In the genomic region with DNA sequence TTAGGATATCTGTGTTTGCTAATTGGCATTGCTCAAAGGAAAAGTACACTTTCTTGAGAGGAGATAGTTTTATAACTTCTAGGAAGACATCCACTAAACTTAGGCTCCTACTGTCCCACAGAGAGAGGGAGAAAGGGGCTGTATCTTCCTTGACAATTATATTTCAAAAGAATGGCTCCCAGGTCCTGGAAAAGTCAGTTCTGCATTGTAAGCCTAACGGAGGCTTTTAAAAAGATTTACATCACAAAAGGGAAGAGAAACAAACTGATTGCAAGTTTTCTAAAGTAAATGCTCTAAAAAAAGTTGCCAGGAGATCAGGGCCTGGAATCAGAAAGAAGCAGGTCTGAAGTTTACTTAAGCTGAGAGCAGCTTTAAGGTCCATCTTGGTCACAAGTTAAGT, we compare ENCODE assay signal across 34 cellular contexts.
"Had no signal": no experiment of that assay in that cellular context is flagged by ENCODE, and none has a peak within 500 bp of the region (broad histone marks: within the 10 kb centered on the region; RNA-seq: fewer than 3 reads in every experiment).

No MANE protein-coding gene starts in this region.

- H3K36me3 ChIP-seq: brain microvascular endothelial cell had no signal

- H3K4me1 Mint-ChIP-seq: activated naive CD8-positive, alpha-beta T cell treated with anti-CD3 and anti-CD28 coated beads, Interleukin-2, amount 50 U/mL, for 24 hours had no signal

- H3K4me3 Mint-ChIP-seq: activated CD4-positive, alpha-beta memory T cell treated with anti-CD3 and anti-CD28 coated beads for 36 hours; activated naive CD4-positive, alpha-beta T cell treated with anti-CD3 and anti-CD28 coated beads for 36 hours; activated naive CD8-positive, alpha-beta T cell treated with anti-CD3 and anti-CD28 coated beads, Interleukin-2, amount 50 U/mL, for 24 hours; activated T-cell treated with anti-CD3 and anti-CD28 coated beads, Interleukin-2, amount 50 U/mL, for 4 hours; activated T-helper 1 cell treated with anti-CD3 and anti-CD28 coated beads, Interleukin-12 subunit alpha, Interleukin-12 subunit beta, Interleukin-2, Interleukin-4 antibody, amounts not matched to agents 30 ng/mL and 10 ng/mL and 1 ng/mL, durations not matched to agents 14 hours and 24 hours and 36 hours had no signal

- H3K27ac ChIP-seq: brain microvascular endothelial cell, RWPE1 had no signal

- H3K27ac Mint-ChIP-seq: activated CD4-positive, alpha-beta memory T cell treated with anti-CD3 and anti-CD28 coated beads for 36 hours; activated naive CD4-positive, alpha-beta T cell treated with anti-CD3 and anti-CD28 coated beads for 36 hours; activated naive CD4-positive, alpha-beta T cell treated with anti-CD3 and anti-CD28 coated beads, Interleukin-2, amount 50 U/mL, for 72 hours; activated naive CD8-positive, alpha-beta T cell treated with anti-CD3 and anti-CD28 coated beads, Interleukin-2, amount 50 U/mL, for 24 hours; activated T-helper 1 cell treated with anti-CD3 and anti-CD28 coated beads, Interleukin-12 subunit alpha, Interleukin-12 subunit beta, Interleukin-2, Interleukin-4 antibody, amounts not matched to agents 30 ng/mL and 10 ng/mL and 1 ng/mL, durations not matched to agents 14 hours and 24 hours and 36 hours had no signal

- H3K27me3 Mint-ChIP-seq: activated CD4-positive, alpha-beta memory T cell treated with anti-CD3 and anti-CD28 coated beads for 36 hours; activated naive CD8-positive, alpha-beta T cell treated with anti-CD3 and anti-CD28 coated beads, Interleukin-2, amount 50 U/mL, for 24 hours had no signal

- DNase-seq: activated CD4-positive, alpha-beta memory T cell treated with anti-CD3 and anti-CD28 coated beads for 36 hours; activated CD4-positive, alpha-beta T cell treated with anti-CD3 and anti-CD28 coated beads for 4 hours; activated CD4-positive, alpha-beta T cell treated with anti-CD3 and anti-CD28 coated beads, Interleukin-2, amount 50 U/mL, for 1 hour; activated CD8-positive, alpha-beta memory T cell treated with anti-CD3 and anti-CD28 coated beads, Interleukin-2, amount 50 U/mL, for 4 hours; activated gamma-delta T cell treated with Interleukin-2 at 50 U/mL for 16 hours; activated naive CD4-positive, alpha-beta T cell treated with anti-CD3 and anti-CD28 coated beads for 36 hours; activated naive CD8-positive, alpha-beta T cell treated with anti-CD3 and anti-CD28 coated beads, Interleukin-2, amount 50 U/mL, for 24 hours; activated T-cell treated with anti-CD3 and anti-CD28 coated beads for 4 hours; activated T-cell treated with anti-CD3 and anti-CD28 coated beads, Interleukin-2, amount 50 U/mL, for 4 hours; amniotic stem cell; aorta; brain microvascular endothelial cell; central memory CD4-positive, alpha-beta T cell; Karpas-422; KBM-7; NCI-H1048; NCI-H1105 treated with DMSO at 0.1 percent for 48 hours; NCI-H1436; NCI-H1694; NCI-H1930; NCI-H2081 treated with DMSO at 0.1 percent for 48 hours; NCI-H345; NCI-H524 treated with DMSO at 0.1 percent for 48 hours; PC-3; SIG-M5; SW 1271; T-helper 1 cell; T-helper 2 cell had no signal

- ATAC-seq: activated CD4-positive, CD25-positive, alpha-beta regulatory T cell treated with anti-CD3 and anti-CD28 coated beads, Interleukin-2, amount 50 U/mL, for 24 hours; activated naive CD4-positive, alpha-beta T cell treated with anti-CD3 and anti-CD28 coated beads, Interleukin-2, amount 50 U/mL, for 72 hours; activated naive CD8-positive, alpha-beta T cell treated with anti-CD3 and anti-CD28 coated beads, Interleukin-2, amount 50 U/mL, for 24 hours; activated T-cell treated with anti-CD3 and anti-CD28 coated beads, Interleukin-2, amount 50 U/mL, for 4 hours; PC-3; Right ventricle myocardium inferior; SK-N-SH treated with all-trans-retinoic acid at 6 μM for 48 hours had no signal

- H3K27me3 ChIP-seq: brain microvascular endothelial cell had no signal

- H3K36me3 Mint-ChIP-seq: activated CD4-positive, alpha-beta memory T cell treated with anti-CD3 and anti-CD28 coated beads for 36 hours; activated naive CD4-positive, alpha-beta T cell treated with anti-CD3 and anti-CD28 coated beads, Interleukin-2, amount 50 U/mL, for 72 hours had no signal
